Comparison of ENCODE assay signal across 9 cellular contexts in genomic region chr10:80945267-80945880, GRCh38.
DNase-seq lines count a peak whose midpoint lies in the region; ATAC-seq and TF ChIP-seq lines count a peak whose summit lies in the region.
"Had no signal": no experiment of that assay in that cellular context is flagged by ENCODE, and none has a peak within 500 bp of the region (broad histone marks: within the 10 kb centered on the region; RNA-seq: fewer than 3 reads in every experiment).

No MANE protein-coding gene starts in this region.

- H3K9me3 ChIP-seq in Panc1 (ENCODE audit: control insufficient read depth, insufficient read depth, low read depth, low read length) (no peaks in the 10 kb centered on the region), spleen (no peaks in the 10 kb centered on the region)

- intact Hi-C loops in Panc1 (cut with micrococcal nuclease; ENCODE audit: unreplicated experiment), result no loop called here
- intact Hi-C loops in spleen (cut with DNase I; ENCODE audit: low total_unique reads), result no loop called here

- H3K4me3 ChIP-seq in GM06990 (replicated peaks; ENCODE audit: low read depth, low read length) (no peak overlapping the region), Panc1 (ENCODE audit: low read depth in 2 of 2, low read length in 2 of 2) (no peak overlapping the region), spleen (no peak overlapping the region)

- BruUV-seq in Panc1 (replicated peaks; lab: Mats Ljungman, UMichigan), result no TSS peak

- H3K4me1 ChIP-seq in Panc1 (ENCODE audit: control insufficient read depth, insufficient read depth, low read length), result no peaks in the 10 kb centered on the region
- H3K4me1 ChIP-seq in spleen, result no peaks in the 10 kb centered on the region

- 37 to 82% (median 78%) methylated on average over 1 of the region's 1 CpG for WGBS in spleen, 5 donors

- in situ Hi-C loops in Panc1 (cut with HindIII; ENCODE audit: low pct_unique_long_range_greater_than_20kb, low sequenced_read_pairs), result no loop called here

- no peak overlapping the region for H3K27ac ChIP-seq in Panc1 (ENCODE audit: low read length)
- no peak overlapping the region for H3K27ac ChIP-seq in spleen

- no peak for TF ChIP-seq POLR2A in spleen (IDR thresholded peaks at IDR 0.05)

- POLR2A ChIA-PET in Panc1 (lab: Charles Lee), result no interaction called here

- ATAC-seq in Panc1, result no peak
- no peak for ATAC-seq in HG03045 (IDR thresholded peaks at IDR 0.05; ENCODE audit: unreplicated experiment)

- H3K27me3 ChIP-seq in GM06990 (replicated peaks; ENCODE audit: control insufficient read depth, insufficient read depth, low read length), result no peaks in the 10 kb centered on the region
- H3K27me3 ChIP-seq in Panc1 (ENCODE audit: control insufficient read depth, insufficient read depth, low read length), result no peaks in the 10 kb centered on the region
- no peaks in the 10 kb centered on the region for H3K27me3 ChIP-seq in spleen (replicated peaks in 1 of 7)

- TF ChIP-seq CTCF in GM06990 (IDR thresholded peaks at IDR 0.05; ENCODE audit: insufficient read depth, low read length, poor library complexity, severe bottlenecking), result peak; percentile 84
- TF ChIP-seq CTCF in Panc1 (IDR thresholded peaks at IDR 0.05), result peak; percentile 44
- peak in 1 of 11 experiments; percentile 38 for TF ChIP-seq CTCF in spleen (IDR thresholded peaks at IDR 0.05 in 8 of 11, conservative IDR thresholded peaks at IDR 0.05 in 3 of 11)

- DNase-seq in GM06990 (ENCODE audit: extremely low read depth, insufficient read length) (no peak), H4 (ENCODE audit: low spot score) (peak; percentile 37), Panc1 (ENCODE audit: low read depth, low spot score) (peak; percentile 45), iris pigment epithelial cell (ENCODE audit: low read depth) (peak; percentile 0), spleen (no peak), NCI-H1417 treated with DMSO at 0.1 percent for 48 hours (lab: John Stamatoyannopoulos, UW) (no peak)
- no peak for DNase-seq in stimulated activated naive CD4-positive, alpha-beta T cell treated with Interleukin-2 at 50 U/mL for 16 hours (lab: John Stamatoyannopoulos, UW)
- DNase-seq: naive B cell had no signal

- no peaks in the 10 kb centered on the region for H3K36me3 ChIP-seq in GM06990 (ENCODE audit: control insufficient read depth, insufficient read depth, low read length)
- H3K36me3 ChIP-seq in Panc1 (ENCODE audit: control insufficient read depth, insufficient read depth, low read length), result no peaks in the 10 kb centered on the region
- H3K36me3 ChIP-seq in spleen, result no peaks in the 10 kb centered on the region

- CTCF ChIA-PET in Panc1 (lab: Charles Lee), result no interaction called here

Comparison
In these comparisons a context has a peak if more than half of its experiments do, and no peak if none do; other contexts are left out.
1. DNase-seq: peak in H4 (single experiment), Panc1 (single experiment) and iris pigment epithelial cell (single experiment); none in GM06990 (single experiment), spleen (single experiment), NCI-H1417 treated with DMSO at 0.1 percent for 48 hours (single experiment) and stimulated activated naive CD4-positive, alpha-beta T cell treated with Interleukin-2 at 50 U/mL for 16 hours (single experiment).